Comparison of ENCODE assay signal across 9 cellular contexts in genomic region chr2:191611614-191612013, GRCh38.
DNase-seq lines count a peak whose midpoint lies in the region; ATAC-seq, FAIRE-seq and TF ChIP-seq lines count a peak whose summit lies in the region.
"Had no signal": no experiment of that assay in that cellular context is flagged by ENCODE, and none has a peak within 500 bp of the region (broad histone marks: within the 10 kb centered on the region; RNA-seq: fewer than 3 reads in every experiment).

No MANE protein-coding gene starts in this region.

- DNase-seq in keratinocyte (ENCODE audit: low read depth, low spot score) (no peak), T-cell (no peak), NCI-H1436 treated with DMSO at 0.1 percent for 48 hours (lab: John Stamatoyannopoulos, UW) (no peak), SHP77 treated with DMSO at 0.1 percent for 48 hours (lab: John Stamatoyannopoulos, UW) (no peak)
- no peak for DNase-seq in activated naive CD4-positive, alpha-beta T cell treated with anti-CD3 and anti-CD28 coated beads, Interleukin-2, amount 10 ng/mL, durations not matched to agents 7 days and 5 days
- DNase-seq: GDM1 had no signal

- H3K9ac ChIP-seq in keratinocyte (ENCODE audit: control insufficient read depth, extremely low read depth, insufficient read depth, low read length) = no peak overlapping the region

- peak overlapping the region; percentile 70 for H3K27ac ChIP-seq in keratinocyte (ENCODE audit: control insufficient read depth, insufficient read depth, low read length)

- peaks cover 9% of the 10 kb centered on the region for H3K4me1 Mint-ChIP-seq in activated naive CD4-positive, alpha-beta T cell treated with anti-CD3 and anti-CD28 coated beads, Interleukin-2, amount 10 ng/mL, durations not matched to agents 7 days and 5 days
- H3K4me1 Mint-ChIP-seq in T-cell = peaks cover 2 to 9% (median 4%) of the 10 kb centered on the region in 3 donors

- H4K20me1 ChIP-seq in keratinocyte (ENCODE audit: control insufficient read depth, extremely low read depth, insufficient read depth, low read length) = no peaks in the 10 kb centered on the region

- H3K36me3 ChIP-seq in keratinocyte (ENCODE audit: control insufficient read depth in 2 of 2, extremely low read depth in 1 of 2, insufficient read depth in 2 of 2, low read length in 2 of 2) = no peaks in the 10 kb centered on the region

- H3K27ac Mint-ChIP-seq in activated naive CD4-positive, alpha-beta T cell treated with anti-CD3 and anti-CD28 coated beads, Interleukin-2, amount 10 ng/mL, durations not matched to agents 7 days and 5 days = no peak overlapping the region
- no peak overlapping the region for H3K27ac Mint-ChIP-seq in T-cell

- no peak overlapping the region for H3K4me3 Mint-ChIP-seq in activated naive CD4-positive, alpha-beta T cell treated with anti-CD3 and anti-CD28 coated beads, Interleukin-2, amount 10 ng/mL, durations not matched to agents 7 days and 5 days
- no peak overlapping the region for H3K4me3 Mint-ChIP-seq in T-cell

- H3K27me3 Mint-ChIP-seq in activated naive CD4-positive, alpha-beta T cell treated with anti-CD3 and anti-CD28 coated beads, Interleukin-2, amount 10 ng/mL, durations not matched to agents 7 days and 5 days = peaks cover 4% of the 10 kb centered on the region
- H3K27me3 Mint-ChIP-seq in T-cell = no peaks in the 10 kb centered on the region

- peaks cover 4% of the 10 kb centered on the region for H3K36me3 Mint-ChIP-seq in activated naive CD4-positive, alpha-beta T cell treated with anti-CD3 and anti-CD28 coated beads, Interleukin-2, amount 10 ng/mL, durations not matched to agents 7 days and 5 days
- H3K36me3 Mint-ChIP-seq in T-cell = no peaks in the 10 kb centered on the region

- peak; percentile 98 for ATAC-seq in GM18508 (IDR thresholded peaks at IDR 0.05; ENCODE audit: insufficient read depth, unreplicated experiment)
- ATAC-seq in GM21723 (IDR thresholded peaks at IDR 0.05; ENCODE audit: unreplicated experiment) = peak; percentile 98
- ATAC-seq in HG03565 (IDR thresholded peaks at IDR 0.05; ENCODE audit: unreplicated experiment) = peak; percentile 97
- ATAC-seq in T-cell (replicated peaks in 1 of 4) = no peak

- dilution Hi-C loops in keratinocyte (cut with MboI; ENCODE audit: extremely low pct_ligation_motif_present, low sequenced_read_pairs) = no loop called here

- H3K79me2 ChIP-seq in keratinocyte (ENCODE audit: control insufficient read depth, insufficient read depth, low read length) = no peaks in the 10 kb centered on the region

- FAIRE-seq in keratinocyte (lab: Jason Lieb, UNC) = no peak

- H3K4me3 ChIP-seq in keratinocyte (ENCODE audit: control insufficient read depth in 2 of 3, extremely low read depth in 1 of 3, insufficient read depth in 2 of 3, low read depth in 1 of 3, low read length in 3 of 3) = no peak overlapping the region

- TF ChIP-seq CTCF in keratinocyte (optimal IDR thresholded peaks at IDR 0.05 in 1 of 3, IDR thresholded peaks at IDR 0.05 in 1 of 3, conservative IDR thresholded peaks at IDR 0.05 in 1 of 3; ENCODE audit: extremely low read depth in 1 of 3, insufficient read depth in 2 of 3, low read length in 3 of 3) = no peak

- H3K27me3 ChIP-seq in keratinocyte (ENCODE audit: control insufficient read depth, extremely low read depth, insufficient read depth, low read length) = no peaks in the 10 kb centered on the region

- H3K4me2 ChIP-seq in keratinocyte (ENCODE audit: control insufficient read depth, extremely low read depth, insufficient read depth, low read depth, low read length) = peak overlapping the region; percentile 40

- peaks cover 30% of the 10 kb centered on the region for H3K4me1 ChIP-seq in keratinocyte (ENCODE audit: control insufficient read depth, extremely low read depth, insufficient read depth, low read length)

- CTCF ChIA-PET in activated naive CD4-positive, alpha-beta T cell treated with anti-CD3 and anti-CD28 coated beads, Interleukin-2, amount 10 ng/mL, durations not matched to agents 7 days and 5 days (lab: Charles Lee) = interaction anchor here (0.9 to 1.0 kb wide), 2 partner anchors 46 to 70 kb away, joined by 3 read pairs; no protein-coding TSS in a partner anchor
- CTCF ChIA-PET in T-cell (lab: Charles Lee) = interaction anchor here in 1 of 2 donors (0.6 kb wide), 1 partner anchor 1022 kb away, joined by 3 read pairs; no protein-coding TSS in a partner anchor

- no peaks in the 10 kb centered on the region for H3K9me3 Mint-ChIP-seq in activated naive CD4-positive, alpha-beta T cell treated with anti-CD3 and anti-CD28 coated beads, Interleukin-2, amount 10 ng/mL, durations not matched to agents 7 days and 5 days
- H3K9me3 Mint-ChIP-seq in T-cell = no peaks in the 10 kb centered on the region

- H3K9me1 ChIP-seq in keratinocyte (ENCODE audit: control insufficient read depth, extremely low read depth, insufficient read depth, low read length) = no peaks in the 10 kb centered on the region

- no peaks in the 10 kb centered on the region for H3K9me3 ChIP-seq in keratinocyte (ENCODE audit: control insufficient read depth, low read depth, low read length)

- H2AFZ ChIP-seq in keratinocyte (ENCODE audit: control insufficient read depth, low read length) = peak overlapping the region; percentile 14

- POLR2A ChIA-PET in T-cell (lab: Charles Lee) = no interaction called here

Comparison
In these comparisons a context has a peak if more than half of its experiments do, and no peak if none do; other contexts are left out.
1. ATAC-seq: peak in GM18508 (single experiment), GM21723 (single experiment) and HG03565 (single experiment); none in T-cell (0 of 4).